In the genomic region with DNA sequence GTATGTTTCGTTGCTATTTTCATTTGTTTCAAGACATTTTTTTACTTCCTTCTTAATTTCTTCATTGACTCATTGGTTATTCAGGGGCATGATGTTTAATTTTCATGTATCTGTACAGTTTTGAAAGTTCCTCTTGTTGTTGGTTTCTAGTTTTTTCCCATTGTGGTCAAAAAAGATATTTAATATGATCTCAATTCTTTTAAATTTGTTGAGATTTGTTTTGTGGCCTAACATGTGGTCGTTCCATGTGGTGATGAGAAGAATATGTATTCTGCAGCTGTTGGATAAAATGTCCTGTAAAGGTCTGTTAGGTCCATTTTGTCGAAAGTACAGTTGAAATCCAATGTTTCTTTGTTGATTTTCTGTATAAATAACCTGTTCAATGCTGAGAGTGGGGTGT, we compare ENCODE assay signal across 21 cellular contexts.
"Had no signal": no experiment of that assay in that cellular context is flagged by ENCODE, and none has a peak within 500 bp of the region (broad histone marks: within the 10 kb centered on the region; RNA-seq: fewer than 3 reads in every experiment).

No MANE protein-coding gene starts in this region.

- H3K4me1 Mint-ChIP-seq: endodermal cell, mesothelial cell of epicardium had no signal

- H3K4me3 Mint-ChIP-seq: dendritic cell treated with granulocyte-macrophage colony-stimulating factor and Interleukin-4, amounts not matched to agents 40 ng/mL and 50 ng/mL, for 4 days; effector memory CD8-positive, alpha-beta T cell; endodermal cell; mesothelial cell of epicardium; naive thymus-derived CD4-positive, alpha-beta T cell had no signal

- H3K36me3 Mint-ChIP-seq: mesothelial cell of epicardium had no signal

- DNase-seq: effector CD8-positive, alpha-beta T cell; effector memory CD8-positive, alpha-beta T cell; endodermal cell; erythroblast; esophagus squamous epithelium; foreskin fibroblast; foreskin melanocyte; gastrocnemius medialis; glutamatergic neuron; head of caudate nucleus; heart right ventricle; hippocampal formation; left cardiac atrium; left lung; left ventricle myocardium superior; lower lobe of right lung; mesenchymal stem cell; mucosa of descending colon; naive thymus-derived CD4-positive, alpha-beta T cell had no signal

- H3K27ac Mint-ChIP-seq: dendritic cell treated with granulocyte-macrophage colony-stimulating factor and Interleukin-4, amounts not matched to agents 40 ng/mL and 50 ng/mL, for 4 days; effector memory CD8-positive, alpha-beta T cell; endodermal cell; mesothelial cell of epicardium had no signal
